In genomic region chr2:238133499-238134392, GRCh38 we compare ENCODE assay signal across 19 cellular contexts. TPM values are rescaled to one million over a fixed set of nuclear protein-coding genes. Genes with fewer than 3 reads are reported as not detected.
DNase-seq lines count a peak whose midpoint lies in the region; ATAC-seq and TF ChIP-seq lines count a peak whose summit lies in the region.
"Had no signal": no experiment of that assay in that cellular context is flagged by ENCODE, and none has a peak within 500 bp of the region (broad histone marks: within the 10 kb centered on the region; RNA-seq: fewer than 3 reads in every experiment).

No MANE protein-coding gene starts in this region.

- TF ChIP-seq EP300 in SK-N-SH (IDR thresholded peaks at IDR 0.05; ENCODE audit: borderline replicate concordance in 1 of 2, low read depth in 1 of 2, low read length in 1 of 2) = no peak

- in situ Hi-C loops in brain microvascular endothelial cell (cut with HindIII; ENCODE audit: low pct_ligation_motif_present, low sequenced_read_pairs) = no loop called here

- H3K9ac ChIP-seq in SK-N-SH = no peak overlapping the region

- no peaks in the 10 kb centered on the region for H3K36me3 ChIP-seq in right atrium auricular region
- no peaks in the 10 kb centered on the region for H3K36me3 ChIP-seq in SK-N-SH (replicated peaks in 1 of 2; ENCODE audit: control insufficient read depth in 1 of 2, insufficient read depth in 2 of 2, low read length in 1 of 2)
- H3K36me3 ChIP-seq in spleen = no peaks in the 10 kb centered on the region
- no peaks in the 10 kb centered on the region for H3K36me3 ChIP-seq in brain microvascular endothelial cell (replicated peaks)
- H3K36me3 ChIP-seq: ascending aorta, MG63, ovary had no signal

- TF ChIP-seq POLR2A in spleen (IDR thresholded peaks at IDR 0.05) = no peak

- no peaks in the 10 kb centered on the region for H4K20me1 ChIP-seq in SK-N-SH (ENCODE audit: insufficient read depth)

- TF ChIP-seq RAD21 in SK-N-SH (IDR thresholded peaks at IDR 0.05; ENCODE audit: low read length) = no peak

- peaks cover 0 to 28% of the 10 kb centered on the region in 2 donors for H3K4me1 ChIP-seq in right atrium auricular region
- H3K4me1 ChIP-seq in SK-N-SH (ENCODE audit: control insufficient read depth in 1 of 2, insufficient read depth in 2 of 2, low read depth in 1 of 2, low read length in 1 of 2) = no peaks in the 10 kb centered on the region; a peak in 1 of 4 replicates
- peaks cover 0 to 9% (median 3%) of the 10 kb centered on the region in 6 donors for H3K4me1 ChIP-seq in spleen
- H3K4me1 ChIP-seq: foreskin keratinocyte had no signal

- H2AFZ ChIP-seq in SK-N-SH (ENCODE audit: low read depth) = no peak overlapping the region

- H3K4me2 ChIP-seq in SK-N-SH = no peak overlapping the region

- CTCF ChIA-PET in SK-N-SH (lab: Yijun Ruan, JAX) = interaction anchor here (0.6 to 2.1 kb wide), 4 partner anchors 10 to 204 kb away, joined by 3 to 4 read pairs (median 4); no protein-coding TSS in a partner anchor

- H3K9me3 ChIP-seq in right atrium auricular region = no peaks in the 10 kb centered on the region
- no peaks in the 10 kb centered on the region for H3K9me3 ChIP-seq in SK-N-SH
- no peaks in the 10 kb centered on the region for H3K9me3 ChIP-seq in spleen
- H3K9me3 ChIP-seq: ascending aorta, MG63, ovary had no signal

- TF ChIP-seq CTCF in right atrium auricular region (IDR thresholded peaks at IDR 0.05) (no peak), SK-N-SH (IDR thresholded peaks at IDR 0.05) (no peak), spleen (IDR thresholded peaks at IDR 0.05 in 8 of 11, conservative IDR thresholded peaks at IDR 0.05 in 3 of 11) (no peak), brain microvascular endothelial cell (IDR thresholded peaks at IDR 0.05; ENCODE audit: low read depth, low read length, missing control alignments) (no peak)

- WGBS in SK-N-SH (ENCODE audit: low lambda C conversion rate) = 61% methylated on average over 10 of the region's 14 CpGs
- WGBS in spleen, 5 donors = 63 to 80% (median 73%) methylated on average over 10 to 14 of the region's 14 CpGs

- no peaks in the 10 kb centered on the region for H3K9me2 ChIP-seq in SK-N-SH

- intact Hi-C loops in Right ventricle myocardium superior (cut with DNase I) = no loop called here
- intact Hi-C loops in spleen (cut with DNase I; ENCODE audit: low total_unique reads) = no loop called here

- H3K27me3 ChIP-seq in right atrium auricular region (no peaks in the 10 kb centered on the region), SK-N-SH (ENCODE audit: insufficient read depth) (no peaks in the 10 kb centered on the region), spleen (replicated peaks in 1 of 7) (peaks cover 0 to 3% (median 0%) of the 10 kb centered on the region in 7 donors), brain microvascular endothelial cell (replicated peaks) (no peaks in the 10 kb centered on the region)
- H3K27me3 ChIP-seq: ascending aorta, MG63, ovary had no signal

- ATAC-seq in Right ventricle myocardium superior (ENCODE audit: poor library complexity) (no peak), GM19324 (IDR thresholded peaks at IDR 0.05; ENCODE audit: low FRiP score, unreplicated experiment) (no peak)
- ATAC-seq: foreskin keratinocyte, left lobe of liver, T-cell had no signal

- no peaks in the 10 kb centered on the region for H3K79me2 ChIP-seq in SK-N-SH (ENCODE audit: insufficient read depth)

- no peak overlapping the region for H3K4me3 ChIP-seq in right atrium auricular region
- H3K4me3 ChIP-seq in SK-N-SH (ENCODE audit: low read depth in 2 of 2, low read length in 1 of 2) = no peak overlapping the region
- no peak overlapping the region for H3K4me3 ChIP-seq in spleen
- no peak overlapping the region for H3K4me3 ChIP-seq in brain microvascular endothelial cell (ENCODE audit: low read depth, low read length)
- H3K4me3 ChIP-seq: ascending aorta, MG63, ovary had no signal

- H3K27ac ChIP-seq in right atrium auricular region = no peak overlapping the region
- H3K27ac ChIP-seq in SK-N-SH (ENCODE audit: low read depth in 2 of 2, low read length in 1 of 2) = no peak overlapping the region
- no peak overlapping the region for H3K27ac ChIP-seq in spleen
- H3K27ac ChIP-seq in brain microvascular endothelial cell = no peak overlapping the region
- H3K27ac ChIP-seq: ascending aorta, foreskin keratinocyte, ovary had no signal

- POLR2A ChIA-PET in SK-N-SH (lab: Yijun Ruan, JAX) = no interaction called here

- no peaks in the 10 kb centered on the region for H3F3A ChIP-seq in SK-N-SH (replicated peaks; ENCODE audit: insufficient read depth)

- DNase-seq in Right ventricle myocardium superior = peak; percentile 32
- DNase-seq in right atrium auricular region (ENCODE audit: low spot score) = no peak
- DNase-seq in SK-N-SH = peak; percentile 76
- peak; percentile 60 for DNase-seq in islet precursor cell
- DNase-seq in spleen = peak; percentile 51
- no peak for DNase-seq in brain microvascular endothelial cell
- DNase-seq in midbrain (lab: John Stamatoyannopoulos, UW) = no peak
- DNase-seq: activated CD4-positive, alpha-beta T cell treated with anti-CD3 and anti-CD28 coated beads, Interleukin-2, amount 50 U/mL, for 1 hour; activated naive CD4-positive, alpha-beta T cell treated with anti-CD3 and anti-CD28 coated beads, Interleukin-2, amount 10 ng/mL, durations not matched to agents 7 days and 5 days; foreskin keratinocyte; IMR-90; MG63; NCI-H1694; ovary; stimulated activated CD4-positive, alpha-beta T cell treated with anti-CD3 and anti-CD28 coated beads, Interleukin-2, amount 100 ng/mL, for 48 hours; T-cell had no signal

TF ChIP-seq in SK-N-SH, 30 proteins besides CTCF, POLR2A, EP300 and RAD21:
- TF ChIP-seq YY1 (IDR thresholded peaks at IDR 0.05; ENCODE audit: low read depth) = no peak
- TF ChIP-seq REST (IDR thresholded peaks at IDR 0.05; ENCODE audit: low read depth, low read length) = no peak

RNA-seq across cellular contexts. Expression of gene KLHL30, which starts 4.7 kb away (rescaled TPM):
- total RNA-seq in Right ventricle myocardium superior = 20.0 TPM
- total RNA-seq in right atrium auricular region = 10 to 100 TPM; 24.9 to 29.0 TPM
- polyA plus RNA-seq in SK-N-SH (2012; rRNA removed) = not detected in 2 replicates
- polyA plus RNA-seq in SK-N-SH (2012; cell fraction: cytosol; rRNA removed) = not detected in 2 replicates
- polyA plus RNA-seq in SK-N-SH (2012; cell fraction: nucleus; rRNA removed) = not detected in 2 replicates
- under 1 TPM in 5 of 7 donors, not detected in 2; 0.15 to 0.85 (median 0.23) TPM for total RNA-seq in spleen
- under 1 TPM; 0.09 to 0.29 (median 0.22) TPM for polyA plus RNA-seq in spleen
- total RNA-seq: foreskin keratinocyte, T-cell had no signal
- polyA plus RNA-seq: foreskin keratinocyte had no signal

RNA-seq across cellular contexts. Expression of gene ERFE, which starts 25.0 kb away (rescaled TPM):
- not detected for total RNA-seq in Right ventricle myocardium superior
- total RNA-seq in right atrium auricular region = 1 to 10 TPM in 1 of 2 donors, under 1 TPM in 1; 0.33 to 1.5 TPM
- polyA plus RNA-seq in SK-N-SH (2012; rRNA removed) = 1.3 and 1.5 TPM in 2 replicates
- polyA plus RNA-seq in SK-N-SH (2012; cell fraction: cytosol; rRNA removed) = 0.58 and 1.2 TPM in 2 replicates
- polyA plus RNA-seq in SK-N-SH (2012; cell fraction: nucleus; rRNA removed) = 2.6 TPM in 2 replicates
- 10 to 100 TPM in 1 of 7 donors, 1 to 10 TPM in 5, under 1 TPM in 1; 0.49 to 11.0 (median 2.4) TPM for total RNA-seq in spleen
- under 1 TPM; 0.06 to 0.63 (median 0.16) TPM for polyA plus RNA-seq in spleen
- total RNA-seq: left lobe of liver, T-cell had no signal

RNA-seq across cellular contexts. Expression of gene ESPNL, which starts 33.6 kb away (rescaled TPM):
- total RNA-seq in Right ventricle myocardium superior (not detected), right atrium auricular region (1 to 10 TPM in 1 of 2 donors, under 1 TPM in 1; 0.26 to 2.0 TPM), spleen (1 to 10 TPM in 4 of 7 donors, under 1 TPM in 3; 0.65 to 5.1 (median 1.5) TPM)
- polyA plus RNA-seq in SK-N-SH (2012; rRNA removed) (0.03 and 0.05 TPM in 2 replicates), spleen (1 to 10 TPM; 1.3 to 6.2 (median 3.8) TPM)
- polyA plus RNA-seq in SK-N-SH (2012; cell fraction: cytosol; rRNA removed) = not detected in 2 replicates
- polyA plus RNA-seq in SK-N-SH (2012; cell fraction: nucleus; rRNA removed) = 0.07 and 0.08 TPM in 2 replicates
- total RNA-seq: ascending aorta had no signal

Comparison
In these comparisons a context has a peak if more than half of its experiments do, and no peak if none do; other contexts are left out.
1. DNase-seq: peak in Right ventricle myocardium superior (single experiment), SK-N-SH (single experiment), islet precursor cell (single experiment) and spleen (single experiment); none in right atrium auricular region (single experiment), brain microvascular endothelial cell (single experiment) and midbrain (single experiment).
2. RNA of gene KLHL30, which starts 4.7 kb away (total RNA-seq): 24.9 to 29.0 TPM in right atrium auricular region and 20.0 TPM in Right ventricle myocardium superior (single experiment); 0.15 to 0.85 TPM in spleen; every median in the first group is over 10 times any median in the second.